In the genomic region with DNA sequence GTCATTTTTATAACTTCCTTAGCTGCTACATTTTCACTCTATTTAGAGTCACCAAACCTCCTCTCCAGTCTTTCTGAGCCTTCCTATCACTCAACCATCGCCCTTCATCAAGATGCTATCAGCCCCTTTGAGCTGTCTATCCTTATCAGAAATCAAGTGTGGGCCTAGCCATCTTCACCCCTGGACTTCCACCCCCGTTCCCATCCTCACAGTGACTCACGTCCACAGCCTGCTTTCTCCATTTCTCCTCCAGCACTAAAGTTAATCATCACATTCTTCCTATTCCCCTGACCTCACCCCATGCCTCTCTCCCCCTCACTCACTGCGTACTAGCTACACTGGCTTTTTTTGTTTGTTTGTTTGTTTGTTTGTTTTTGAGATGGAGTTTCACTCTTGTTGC, we compare ENCODE assay signal across 20 cellular contexts. TPM values are rescaled to one million over a fixed set of nuclear protein-coding genes. Genes with fewer than 3 reads are reported as not detected.
DNase-seq lines count a peak whose midpoint lies in the region; ATAC-seq, FAIRE-seq and TF ChIP-seq lines count a peak whose summit lies in the region.
"Had no signal": no experiment of that assay in that cellular context is flagged by ENCODE, and none has a peak within 500 bp of the region (broad histone marks: within the 10 kb centered on the region; RNA-seq: fewer than 3 reads in every experiment).

No MANE protein-coding gene starts in this region.

- no peaks in the 10 kb centered on the region for H4K20me1 ChIP-seq in mammary epithelial cell (ENCODE audit: insufficient read depth, low read length)

- no peak for TF ChIP-seq EP300 in A549 (IDR thresholded peaks at IDR 0.05)

- dilution Hi-C loops in mammary epithelial cell (cut with HindIII; ENCODE audit: low sequenced_read_pairs), result no loop called here

- H3K36me3 ChIP-seq in mammary epithelial cell (ENCODE audit: insufficient read depth, low read length), result no peaks in the 10 kb centered on the region
- no peaks in the 10 kb centered on the region for H3K36me3 ChIP-seq in kidney epithelial cell (ENCODE audit: control insufficient read depth, insufficient read depth, low read length)
- H3K36me3 ChIP-seq: vagina had no signal

- H3K79me2 ChIP-seq in mammary epithelial cell (ENCODE audit: insufficient read depth, low read length), result no peaks in the 10 kb centered on the region

- H3K27ac ChIP-seq in A549 (no peak overlapping the region), mammary epithelial cell (ENCODE audit: insufficient read depth, low read depth, low read length) (no peak overlapping the region)
- H3K27ac ChIP-seq: vagina had no signal

- 18% methylated on average over 4 of the region's 4 CpGs for WGBS in A549 (ENCODE audit: missing lambda C conversion rate)
- 76% methylated on average over 4 of the region's 4 CpGs for WGBS in mammary epithelial cell (ENCODE audit: low coverage, missing lambda C conversion rate)

- in situ Hi-C loops in mammary epithelial cell (cut with MboI; ENCODE audit: low sequenced_read_pairs in 2 of 2), result no loop called here

- H3K4me3 ChIP-seq in A549 (no peak overlapping the region), mammary epithelial cell (replicated peaks in 1 of 3; ENCODE audit: insufficient read depth in 1 of 3, low read depth in 2 of 3, low read length in 3 of 3) (no peak overlapping the region), kidney epithelial cell (ENCODE audit: low read depth, low read length) (no peak overlapping the region)
- H3K4me3 ChIP-seq: vagina had no signal

- BruUV-seq in mammary epithelial cell (replicated peaks; lab: Mats Ljungman, UMichigan), result no TSS peak

- no peak overlapping the region for H2AFZ ChIP-seq in mammary epithelial cell (ENCODE audit: low read depth, low read length)

- POLR2A ChIA-PET in A549 (lab: Yijun Ruan, JAX), result no interaction called here

- no peak for TF ChIP-seq RAD21 in A549 (conservative IDR thresholded peaks at IDR 0.05 in 1 of 2, IDR thresholded peaks at IDR 0.05 in 1 of 2)

- H3K27me3 ChIP-seq in mammary epithelial cell (ENCODE audit: insufficient read depth, low read length) (no peaks in the 10 kb centered on the region), kidney epithelial cell (ENCODE audit: control insufficient read depth, insufficient read depth, low read length) (peaks cover 6% of the 10 kb centered on the region)
- H3K27me3 ChIP-seq: vagina had no signal

- peak in 1 of 2 experiments; percentile 29; a peak in 2 of 6 replicates for ATAC-seq in A549
- no peak for ATAC-seq in HG03175 (IDR thresholded peaks at IDR 0.05; ENCODE audit: unreplicated experiment)

- DNase-seq in A549 (ENCODE audit: low read depth in 1 of 2, low spot score in 1 of 2), result peak; percentile 31 to 46
- peak; percentile 54 for DNase-seq in HT1080 (ENCODE audit: low read depth)
- DNase-seq in mammary epithelial cell, result peak; percentile 24
- peak; percentile 10 for DNase-seq in kidney epithelial cell (ENCODE audit: low read depth)
- DNase-seq in GOT3 (lab: John Stamatoyannopoulos, UW), result no peak
- no peak for DNase-seq in NOMO-1 (lab: John Stamatoyannopoulos, UW; ENCODE audit: unreplicated experiment in 2 of 2)
- DNase-seq in posterior vena cava (ENCODE audit: low spot score), result no peak
- DNase-seq: ACHN; activated CD4-positive, alpha-beta T cell treated with anti-CD3 and anti-CD28 coated beads for 48 hours; activated naive CD4-positive, alpha-beta T cell treated with anti-CD3 and anti-CD28 coated beads, Interleukin-2, amount 10 ng/mL, durations not matched to agents 7 days and 5 days; effector memory CD4-positive, alpha-beta T cell; NCI-H1930; NCI-H510A treated with DMSO at 0.1 percent for 48 hours had no signal

- TF ChIP-seq CTCF in A549 (IDR thresholded peaks at IDR 0.05), result no peak
- no peak for TF ChIP-seq CTCF in mammary epithelial cell (conservative IDR thresholded peaks at IDR 0.05 in 1 of 2, IDR thresholded peaks at IDR 0.05 in 1 of 2; ENCODE audit: extremely low read depth in 1 of 2, insufficient read depth in 1 of 2, low read depth in 1 of 2, low read length in 2 of 2)
- no peak for TF ChIP-seq CTCF in kidney epithelial cell (IDR thresholded peaks at IDR 0.05; ENCODE audit: insufficient read depth, low read length, poor library complexity, severe bottlenecking)

- CTCF ChIA-PET in A549 (lab: Yijun Ruan, JAX), result interaction anchor here (1.2 to 3.0 kb wide), 5 partner anchors 9 to 159 kb away, joined by 3 to 15 read pairs (median 10); no protein-coding TSS in a partner anchor
- CTCF ChIA-PET in mammary epithelial cell (lab: Charles Lee; ENCODE audit: low non-redundant PET), result no interaction called here

- no peak overlapping the region for H3K9ac ChIP-seq in mammary epithelial cell (ENCODE audit: insufficient read depth, low read length)

- intact Hi-C loops in mammary epithelial cell (cut with micrococcal nuclease), result no loop called here
- intact Hi-C loops in posterior vena cava (cut with DNase I), result no loop called here

- 0 out of 3 replicates have a peak overlapping the region, but pooled peaks have one; percentile 7 for H3K4me2 ChIP-seq in A549
- H3K4me2 ChIP-seq in mammary epithelial cell (ENCODE audit: insufficient read depth, low read depth, low read length), result no peak overlapping the region

- H3K4me1 ChIP-seq in A549, result peaks cover 24% of the 10 kb centered on the region
- H3K4me1 ChIP-seq in mammary epithelial cell (ENCODE audit: insufficient read depth, low read length), result peaks cover 7% of the 10 kb centered on the region

- no peaks in the 10 kb centered on the region for H3K9me3 ChIP-seq in A549
- H3K9me3 ChIP-seq in mammary epithelial cell (replicated peaks; ENCODE audit: insufficient read depth, low read length), result no peaks in the 10 kb centered on the region
- H3K9me3 ChIP-seq: vagina had no signal

- FAIRE-seq in A549 (lab: Jason Lieb, UNC), result no peak
- FAIRE-seq: frontal cortex, GM12891, H1 had no signal

- no peak for TF ChIP-seq POLR2A in A549 (IDR thresholded peaks at IDR 0.05; ENCODE audit: low read length)

TF ChIP-seq in A549, 52 proteins besides CTCF, POLR2A, EP300 and RAD21:
- no peak for TF ChIP-seq ZC3H11A (IDR thresholded peaks at IDR 0.05)
- TF ChIP-seq FOSL2 (IDR thresholded peaks at IDR 0.05), result no peak
- TF ChIP-seq FOSL2 (CRISPR knock-in tag; IDR thresholded peaks at IDR 0.05), result peak; percentile 42
- no peak for TF ChIP-seq HDAC2 (IDR thresholded peaks at IDR 0.05)
- TF ChIP-seq RFX5 (IDR thresholded peaks at IDR 0.05), result no peak
- TF ChIP-seq GATA3 (IDR thresholded peaks at IDR 0.05; ENCODE audit: borderline replicate concordance), result 0 out of 2 replicates have a peak, but pooled peaks have one; percentile 28
- no peak for TF ChIP-seq PHF8 (IDR thresholded peaks at IDR 0.05; ENCODE audit: borderline replicate concordance, low read depth)

RNA-seq across cellular contexts. Expression of gene TEKT3, which starts 2.4 kb away (rescaled TPM):
- 0.21 and 0.49 TPM in 2 replicates for polyA plus RNA-seq in A549 (2011; rRNA removed)
- 0.12 TPM in 1 of 2 replicates, not detected in the other for polyA plus RNA-seq in A549 (2012; cell fraction: cytosol; rRNA removed)
- polyA plus RNA-seq in A549 (2012; cell fraction: nucleus; rRNA removed), result 0.29 and 1.2 TPM in 2 replicates
- 0.17 TPM in 1 of 3 replicates, not detected in the others for polyA plus RNA-seq in A549 (2017; fragmentation: RNase III; extraction: RNeasy Plus Mini Kit Qiagen cat#74134 plus additional on column Dnase treatment)
- 0.39 TPM in 1 of 2 replicates, not detected in the other for polyA minus RNA-seq in A549 (2011; rRNA and poly(A)+ RNA removed)
- not detected in 2 replicates for total RNA-seq in HT1080 (2014; rRNA removed; shearing (Covaris generic))
- polyA plus RNA-seq in HT1080 (2015; cell fraction: cytosol; rRNA removed), result 0.35 TPM in 1 of 2 replicates, not detected in the other
- polyA plus RNA-seq in HT1080 (2015; cell fraction: nucleus; rRNA removed), result not detected in 2 replicates
- not detected for total RNA-seq in mammary epithelial cell
- not detected for polyA plus RNA-seq in mammary epithelial cell
- not detected for polyA minus RNA-seq in mammary epithelial cell
- total RNA-seq in kidney epithelial cell, result not detected in 2 replicates
- 1 to 10 TPM in 1 of 2 donors, under 1 TPM in 1; 0.38 to 3.9 TPM for total RNA-seq in posterior vena cava
- total RNA-seq: HT-29, OCI-LY7, vagina had no signal

Comparison
In these comparisons a context has a peak if more than half of its experiments do, and no peak if none do; other contexts are left out.
1. DNase-seq: peak in A549 (2 of 2), HT1080 (single experiment), mammary epithelial cell (single experiment) and kidney epithelial cell (single experiment); none in GOT3 (single experiment), NOMO-1 (0 of 2) and posterior vena cava (single experiment).